8 cellular contexts compared by ENCODE assay signal in the genomic region with DNA sequence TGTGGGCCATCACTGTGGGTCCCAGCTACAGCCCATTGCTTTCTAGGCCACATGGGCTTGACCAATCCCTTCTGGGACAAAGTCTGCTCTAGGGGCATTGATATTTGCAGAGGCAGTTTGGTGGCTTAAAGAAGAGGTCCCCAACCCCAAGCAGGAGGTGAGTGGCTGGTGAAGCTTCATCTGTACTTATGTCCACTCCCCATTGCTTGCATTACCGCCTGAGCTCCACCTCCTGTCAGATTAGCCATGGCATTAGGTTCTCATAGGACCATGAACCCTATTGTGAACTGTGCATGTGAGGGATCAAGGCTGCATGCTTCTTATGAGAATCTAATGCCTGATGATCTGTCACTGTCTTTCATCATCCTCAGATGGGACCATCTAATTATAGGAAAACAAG. TPM values are rescaled to one million over a fixed set of nuclear protein-coding genes. Genes with fewer than 3 reads are reported as not detected.
"Had no signal": no experiment of that assay in that cellular context is flagged by ENCODE, and none has a peak within 500 bp of the region (broad histone marks: within the 10 kb centered on the region; RNA-seq: fewer than 3 reads in every experiment).

No MANE protein-coding gene starts in this region.

- DNase-seq: GM23248, GOT3, H7, IMR-90 had no signal

- H3K36me3 ChIP-seq: HAP-1 had no signal

- H3K4me3 ChIP-seq: GM23248, HAP-1, K562 had no signal

- H3K9ac ChIP-seq: GM23248 had no signal

- H3K4me1 ChIP-seq: HAP-1 had no signal

- H2AFZ ChIP-seq: GM23248 had no signal

- H3K27ac ChIP-seq: GM23248 had no signal

- H3K9me3 ChIP-seq: HAP-1 had no signal

- FAIRE-seq: HTR-8/SVneo, K562 had no signal

RNA-seq across cellular contexts. Expression of gene CADM1, which starts 54.4 kb away (rescaled TPM):
- total RNA-seq: HT-29 had no signal
- polyA plus RNA-seq: K562 had no signal
